ENCODE assay signal across 8 cellular contexts in the genomic region with DNA sequence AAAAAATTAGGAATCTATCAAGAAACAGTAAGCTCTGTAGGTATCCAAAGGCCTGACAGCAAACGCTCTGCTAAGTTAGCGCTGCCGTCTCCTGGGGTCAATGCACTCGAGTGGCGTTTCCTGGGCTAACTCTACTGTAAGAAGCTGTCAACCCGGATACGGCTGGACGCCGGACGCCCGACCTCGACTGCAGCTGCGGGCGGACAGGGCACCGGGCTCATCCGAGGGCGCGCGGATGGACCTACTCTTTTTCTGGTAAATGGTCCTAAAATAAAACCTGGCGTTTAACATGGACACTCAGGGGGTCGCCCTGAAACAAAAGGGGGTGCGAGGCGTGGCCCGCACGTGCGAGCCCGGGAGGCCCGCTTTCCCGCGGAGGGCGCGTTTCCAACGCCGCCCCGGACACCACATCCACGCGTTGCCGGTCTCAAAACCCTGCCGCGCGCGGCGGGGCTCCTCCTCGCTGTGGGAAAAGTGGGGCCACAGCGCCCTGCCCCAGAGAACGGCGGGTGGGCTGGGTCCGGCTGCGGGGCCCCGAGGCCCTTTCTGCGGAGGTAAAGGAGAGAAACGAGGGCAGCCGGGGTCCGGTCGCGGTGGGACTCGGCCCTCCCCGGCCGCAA. TPM values are rescaled to one million over a fixed set of nuclear protein-coding genes. Genes with fewer than 3 reads are reported as not detected.
DNase-seq lines count a peak whose midpoint lies in the region; TF ChIP-seq lines count a peak whose summit lies in the region.

No MANE protein-coding gene starts in this region.

- H3K9me3 ChIP-seq in subcutaneous abdominal adipose tissue (ENCODE audit: control insufficient read depth in 5 of 5, low read length in 5 of 5), result no peaks in the 10 kb centered on the region

- H3K36me3 Mint-ChIP-seq in activated CD4-positive, alpha-beta T cell treated with anti-CD3 and anti-CD28 coated beads, Interleukin-2, amount 10 ng/mL, durations not matched to agents 7 days and 5 days (ENCODE audit: low read depth), result peaks cover 68% of the 10 kb centered on the region
- H3K36me3 Mint-ChIP-seq in endothelial cell (ENCODE audit: low read depth, unreplicated experiment), result peaks cover 35% of the 10 kb centered on the region

- TF ChIP-seq CTCF in GM12875 (IDR thresholded peaks at IDR 0.05; ENCODE audit: borderline replicate concordance, insufficient read depth, low read depth, low read length), result no peak
- TF ChIP-seq CTCF in HL-60 (IDR thresholded peaks at IDR 0.05; ENCODE audit: insufficient read depth, low read length), result no peak
- TF ChIP-seq CTCF in endothelial cell (IDR thresholded peaks at IDR 0.05; ENCODE audit: unreplicated experiment), result no peak

- H3K36me3 ChIP-seq in subcutaneous abdominal adipose tissue (ENCODE audit: control insufficient read depth in 5 of 5, insufficient read depth in 5 of 5, low read length in 5 of 5), result peaks cover 22 to 46% (median 28%) of the 10 kb centered on the region in 5 donors

- peak overlapping the region; percentile 91 for H3K27ac Mint-ChIP-seq in activated CD4-positive, alpha-beta T cell treated with anti-CD3 and anti-CD28 coated beads, Interleukin-2, amount 10 ng/mL, durations not matched to agents 7 days and 5 days
- H3K27ac Mint-ChIP-seq in endothelial cell (ENCODE audit: unreplicated experiment), result peak overlapping the region; percentile 70

- peaks cover 7 to 41% (median 35%) of the 10 kb centered on the region in 5 donors for H3K4me1 ChIP-seq in subcutaneous abdominal adipose tissue (ENCODE audit: control insufficient read depth in 5 of 5, insufficient read depth in 5 of 5, low read length in 5 of 5)

- peak overlapping the region; percentile 100 for H3K4me3 Mint-ChIP-seq in activated CD4-positive, alpha-beta T cell treated with anti-CD3 and anti-CD28 coated beads, Interleukin-2, amount 10 ng/mL, durations not matched to agents 7 days and 5 days
- H3K4me3 Mint-ChIP-seq in endothelial cell (ENCODE audit: unreplicated experiment), result peak overlapping the region; percentile 98

- H3K4me3 ChIP-seq in GM12875 (ENCODE audit: low read depth, low read length) (peak overlapping the region; percentile 67), HL-60 (replicated peaks; ENCODE audit: insufficient read depth, low read length) (peak overlapping the region; percentile 91), subcutaneous abdominal adipose tissue (ENCODE audit: low read depth in 1 of 5, low read length in 5 of 5) (peak overlapping the region; percentile 79 to 97 (median 93))

- no peaks in the 10 kb centered on the region for H3K9me3 Mint-ChIP-seq in activated CD4-positive, alpha-beta T cell treated with anti-CD3 and anti-CD28 coated beads, Interleukin-2, amount 10 ng/mL, durations not matched to agents 7 days and 5 days
- H3K9me3 Mint-ChIP-seq in endothelial cell (ENCODE audit: unreplicated experiment), result no peaks in the 10 kb centered on the region

- H3K27ac ChIP-seq in HL-60 (replicated peaks) (peak overlapping the region; percentile 87), subcutaneous abdominal adipose tissue (ENCODE audit: low read depth, low read length) (peak overlapping the region; percentile 100)

- DNase-seq in HL-60 (ENCODE audit: low read depth in 1 of 2, low spot score in 1 of 2) (peak in 1 of 2 experiments; percentile 25), endothelial cell (ENCODE audit: low spot score) (peak; percentile 64), mucosa of gallbladder (ENCODE audit: low spot score) (peak; percentile 53), GOT3 (lab: John Stamatoyannopoulos, UW) (no peak), DMS79 (lab: John Stamatoyannopoulos, UW) (no peak)
- peak; percentile 23 for DNase-seq in activated CD4-positive, alpha-beta T cell treated with anti-CD3 and anti-CD28 coated beads, Interleukin-2, amount 10 ng/mL, durations not matched to agents 7 days and 5 days

- CTCF ChIA-PET in activated CD4-positive, alpha-beta T cell treated with anti-CD3 and anti-CD28 coated beads, Interleukin-2, amount 10 ng/mL, durations not matched to agents 7 days and 5 days (lab: Charles Lee), result interaction anchor here (0.6 to 1.3 kb wide), 7 partner anchors 8 to 95 kb away, joined by 3 to 4 read pairs (median 3); no protein-coding TSS in a partner anchor

- H3K27me3 ChIP-seq in HL-60 (ENCODE audit: insufficient read depth, poor library complexity, severe bottlenecking) (no peaks in the 10 kb centered on the region), subcutaneous abdominal adipose tissue (ENCODE audit: control insufficient read depth in 5 of 5, insufficient read depth in 4 of 5, low read length in 5 of 5) (no peaks in the 10 kb centered on the region)

- peaks cover 55% of the 10 kb centered on the region for H3K4me1 Mint-ChIP-seq in activated CD4-positive, alpha-beta T cell treated with anti-CD3 and anti-CD28 coated beads, Interleukin-2, amount 10 ng/mL, durations not matched to agents 7 days and 5 days
- H3K4me1 Mint-ChIP-seq in endothelial cell (ENCODE audit: unreplicated experiment), result peaks cover 28% of the 10 kb centered on the region

- H3K27me3 Mint-ChIP-seq in activated CD4-positive, alpha-beta T cell treated with anti-CD3 and anti-CD28 coated beads, Interleukin-2, amount 10 ng/mL, durations not matched to agents 7 days and 5 days, result no peaks in the 10 kb centered on the region
- peaks cover 12% of the 10 kb centered on the region for H3K27me3 Mint-ChIP-seq in endothelial cell (ENCODE audit: unreplicated experiment)

- POLR2A ChIA-PET in activated CD4-positive, alpha-beta T cell treated with anti-CD3 and anti-CD28 coated beads, Interleukin-2, amount 10 ng/mL, durations not matched to agents 7 days and 5 days (lab: Charles Lee), result no interaction called here

- H3K9ac ChIP-seq in subcutaneous abdominal adipose tissue (ENCODE audit: low read length in 5 of 5), result peak overlapping the region; percentile 93 to 99 (median 97)

RNA-seq across cellular contexts. Expression of gene TCP1, which starts 0.5 kb away (rescaled TPM):
- total RNA-seq in activated CD4-positive, alpha-beta T cell treated with anti-CD3 and anti-CD28 coated beads, Interleukin-2, amount 10 ng/mL, durations not matched to agents 7 days and 5 days, result 100 to 1,000 TPM; 192 to 209 TPM
- 213 TPM for total RNA-seq in endothelial cell (ENCODE audit: unreplicated experiment)
- total RNA-seq in mucosa of gallbladder, result 131 TPM

RNA-seq across cellular contexts. Expression of gene MRPL18, which starts 1.4 kb away (rescaled TPM):
- total RNA-seq in activated CD4-positive, alpha-beta T cell treated with anti-CD3 and anti-CD28 coated beads, Interleukin-2, amount 10 ng/mL, durations not matched to agents 7 days and 5 days, result 10 to 100 TPM; 65.5 to 73.0 TPM
- total RNA-seq in endothelial cell (ENCODE audit: unreplicated experiment) (31.0 TPM), mucosa of gallbladder (62.6 TPM)

RNA-seq across cellular contexts. Expression of gene PNLDC1, which starts 11.2 kb away (rescaled TPM):
- under 1 TPM; 0.17 to 0.30 TPM for total RNA-seq in activated CD4-positive, alpha-beta T cell treated with anti-CD3 and anti-CD28 coated beads, Interleukin-2, amount 10 ng/mL, durations not matched to agents 7 days and 5 days
- total RNA-seq in endothelial cell (ENCODE audit: unreplicated experiment) (not detected), mucosa of gallbladder (0.23 TPM)

RNA-seq across cellular contexts. Expression of gene ACAT2, which starts 27.0 kb away (rescaled TPM):
- total RNA-seq in activated CD4-positive, alpha-beta T cell treated with anti-CD3 and anti-CD28 coated beads, Interleukin-2, amount 10 ng/mL, durations not matched to agents 7 days and 5 days, result 10 to 100 TPM; 58.4 to 65.8 TPM
- total RNA-seq in endothelial cell (ENCODE audit: unreplicated experiment) (119 TPM), mucosa of gallbladder (69.3 TPM)

Comparison
In these comparisons a context has a peak if more than half of its experiments do, and no peak if none do; other contexts are left out.
1. DNase-seq: peak in activated CD4-positive, alpha-beta T cell treated with anti-CD3 and anti-CD28 coated beads, Interleukin-2, amount 10 ng/mL, durations not matched to agents 7 days and 5 days (single experiment), endothelial cell (single experiment) and mucosa of gallbladder (single experiment); none in GOT3 (single experiment) and DMS79 (single experiment).
2. Peak in every context shown above with its lines, with median percentiles within 50 percentile points of each other: H3K4me3 ChIP-seq.